In the genomic region with DNA sequence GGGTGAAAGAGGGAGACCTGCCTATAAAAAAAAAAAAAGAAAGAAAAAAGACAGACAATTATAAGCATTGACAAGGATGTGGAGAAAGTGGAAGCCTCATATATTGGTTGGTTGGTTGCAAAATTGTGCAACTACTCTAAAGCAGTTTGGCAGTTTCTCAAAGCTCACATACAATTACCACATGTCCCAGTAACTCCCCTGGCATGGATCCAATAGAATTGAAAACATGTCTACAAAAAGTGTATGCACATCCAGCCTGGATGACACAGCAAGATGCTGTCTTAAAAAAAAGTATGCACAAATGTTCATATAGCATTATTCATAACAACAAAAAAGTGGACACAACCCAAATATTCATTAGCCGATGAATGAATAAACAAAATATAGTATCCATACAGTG, we compare ENCODE assay signal across 14 cellular contexts. TPM values are rescaled to one million over a fixed set of nuclear protein-coding genes. Genes with fewer than 3 reads are reported as not detected.
DNase-seq lines count a peak whose midpoint lies in the region; ATAC-seq and TF ChIP-seq lines count a peak whose summit lies in the region.
"Had no signal": no experiment of that assay in that cellular context is flagged by ENCODE, and none has a peak within 500 bp of the region (broad histone marks: within the 10 kb centered on the region; RNA-seq: fewer than 3 reads in every experiment).

No MANE protein-coding gene starts in this region.

- in situ Hi-C loops in astrocyte of the cerebellum (cut with HindIII; ENCODE audit: low sequenced_read_pairs), result no loop called here

- H3K27ac Mint-ChIP-seq in CD14-positive monocyte, result peak overlapping the region in 5 of 7 donors; percentile 46 to 84 (median 76)

- H3K36me3 Mint-ChIP-seq in CD14-positive monocyte, result peaks cover 2 to 3% of the 10 kb centered on the region in 2 donors

- peaks cover 0 to 12% (median 3%) of the 10 kb centered on the region in 7 donors for H3K9me3 Mint-ChIP-seq in CD14-positive monocyte

- H3K4me3 ChIP-seq in astrocyte of the cerebellum (ENCODE audit: low read depth, low read length), result no peak overlapping the region
- H3K4me3 ChIP-seq in liver (ENCODE audit: low read depth in 1 of 3, low read length in 3 of 3), result no peak overlapping the region
- H3K4me3 ChIP-seq: PC-9, skin epidermis had no signal

- TF ChIP-seq RAD21 in liver (IDR thresholded peaks at IDR 0.05), result peak in 1 of 2 donors; percentile 22

- no peaks in the 10 kb centered on the region for H3K27me3 Mint-ChIP-seq in CD14-positive monocyte (ENCODE audit: low read depth in 3 of 3)

- no peaks in the 10 kb centered on the region for H3K36me3 ChIP-seq in liver (ENCODE audit: control insufficient read depth in 4 of 4, insufficient read depth in 3 of 4, low read depth in 1 of 4, low read length in 3 of 4)

- no peaks in the 10 kb centered on the region for H3K27me3 ChIP-seq in liver (ENCODE audit: control insufficient read depth in 4 of 4, insufficient read depth in 4 of 4, low read length in 3 of 4)

- intact Hi-C loops in CD14-positive monocyte (cut with micrococcal nuclease), result no loop called here

- no peaks in the 10 kb centered on the region for H3K9me3 ChIP-seq in liver (ENCODE audit: control insufficient read depth in 4 of 4, low read length in 3 of 4)

- no peak for ATAC-seq in GM21526 (IDR thresholded peaks at IDR 0.05; ENCODE audit: low FRiP score, unreplicated experiment)
- ATAC-seq: activated T-cell treated with anti-CD3 and anti-CD28 coated beads, Interleukin-2, amount 50 U/mL, for 4 hours had no signal

- TF ChIP-seq CTCF in CD14-positive monocyte (IDR thresholded peaks at IDR 0.05) (no peak), astrocyte of the cerebellum (IDR thresholded peaks at IDR 0.05; ENCODE audit: low read depth, low read length, missing control alignments) (no peak), liver (IDR thresholded peaks at IDR 0.05; ENCODE audit: low read depth, low read length, missing input control) (no peak)

- H3K27ac ChIP-seq in liver (ENCODE audit: low read depth in 1 of 2, low read length in 2 of 2), result peak overlapping the region in 1 of 2 donors; percentile 11
- H3K27ac ChIP-seq: PC-9 had no signal

- H3K9ac ChIP-seq in liver (ENCODE audit: low read depth in 1 of 2, low read length in 2 of 2), result no peak overlapping the region

- peaks cover 26% of the 10 kb centered on the region for H3K4me1 Mint-ChIP-seq in CD14-positive monocyte

- 90% methylated on average over 1 of the region's 1 CpG for WGBS in liver

- no peak for DNase-seq in CD14-positive monocyte (ENCODE audit: low spot score)
- DNase-seq in Kasumi-1 (lab: John Stamatoyannopoulos, UW), result peak; percentile 61 to 68
- DNase-seq in astrocyte of the cerebellum (ENCODE audit: low read depth), result peak; percentile 9
- DNase-seq in NCI-H1092 (lab: John Stamatoyannopoulos, UW), result no peak
- no peak for DNase-seq in activated T-cell treated with anti-CD3 and anti-CD28 coated beads for 4 hours
- DNase-seq in NCI-H2081 (lab: John Stamatoyannopoulos, UW), result no peak
- DNase-seq: activated T-cell treated with anti-CD3 and anti-CD28 coated beads, Interleukin-2, amount 50 U/mL, for 4 hours; central memory CD4-positive, alpha-beta T cell; GOT3; MM.1S; PC-9 had no signal

- H3K4me3 Mint-ChIP-seq in CD14-positive monocyte, result peak overlapping the region in 1 of 2 donors; percentile 80
- H3K4me3 Mint-ChIP-seq: activated T-cell treated with anti-CD3 and anti-CD28 coated beads, Interleukin-2, amount 50 U/mL, for 4 hours had no signal

- H3K4me1 ChIP-seq in liver (ENCODE audit: control insufficient read depth in 4 of 4, insufficient read depth in 4 of 4, low read length in 3 of 4), result peaks cover 8 to 18% (median 12%) of the 10 kb centered on the region in 4 donors

TF ChIP-seq in liver, 16 proteins besides CTCF, POLR2A, EP300 and RAD21:
- TF ChIP-seq, protein P1, sequence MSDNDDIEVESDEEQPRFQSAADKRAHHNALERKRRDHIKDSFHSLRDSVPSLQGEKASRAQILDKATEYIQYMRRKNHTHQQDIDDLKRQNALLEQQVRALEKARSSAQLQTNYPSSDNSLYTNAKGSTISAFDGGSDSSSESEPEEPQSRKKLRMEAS (IDR thresholded peaks at IDR 0.05), result peak; percentile 44
- TF ChIP-seq EGR1 (IDR thresholded peaks at IDR 0.05; ENCODE audit: low read depth in 2 of 2) (no peak), RXRA (IDR thresholded peaks at IDR 0.05) (peak in 1 of 2 donors; percentile 63), YY1 (IDR thresholded peaks at IDR 0.05) (peak; percentile 75), TAF1 (conservative IDR thresholded peaks at IDR 0.05) (no peak), JUND (IDR thresholded peaks at IDR 0.05) (no peak), GABPA (IDR thresholded peaks at IDR 0.05 in 1 of 2, conservative IDR thresholded peaks at IDR 0.05 in 1 of 2) (no peak), FOXA2 (IDR thresholded peaks at IDR 0.05) (peak; percentile 44), HNF4A (conservative IDR thresholded peaks at IDR 0.05) (peak in 1 of 2 donors; percentile 46), FOXA1 (IDR thresholded peaks at IDR 0.05) (no peak), SP1 (IDR thresholded peaks at IDR 0.05) (peak; percentile 19), HNF4G (IDR thresholded peaks at IDR 0.05) (no peak), NR2F2 (IDR thresholded peaks at IDR 0.05) (no peak)
- TF ChIP-seq, protein P2, sequence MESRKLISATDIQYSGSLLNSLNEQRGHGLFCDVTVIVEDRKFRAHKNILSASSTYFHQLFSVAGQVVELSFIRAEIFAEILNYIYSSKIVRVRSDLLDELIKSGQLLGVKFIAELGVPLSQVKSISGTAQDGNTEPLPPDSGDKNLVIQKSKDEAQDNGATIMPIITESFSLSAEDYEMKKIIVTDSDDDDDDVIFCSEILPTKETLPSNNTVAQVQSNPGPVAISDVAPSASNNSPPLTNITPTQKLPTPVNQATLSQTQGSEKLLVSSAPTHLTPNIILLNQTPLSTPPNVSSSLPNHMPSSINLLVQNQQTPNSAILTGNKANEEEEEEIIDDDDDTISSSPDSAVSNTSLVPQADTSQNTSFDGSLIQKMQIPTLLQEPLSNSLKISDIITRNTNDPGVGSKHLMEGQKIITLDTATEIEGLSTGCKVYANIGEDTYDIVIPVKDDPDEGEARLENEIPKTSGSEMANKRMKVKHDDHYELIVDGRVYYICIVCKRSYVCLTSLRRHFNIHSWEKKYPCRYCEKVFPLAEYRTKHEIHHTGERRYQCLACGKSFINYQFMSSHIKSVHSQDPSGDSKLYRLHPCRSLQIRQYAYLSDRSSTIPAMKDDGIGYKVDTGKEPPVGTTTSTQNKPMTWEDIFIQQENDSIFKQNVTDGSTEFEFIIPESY (IDR thresholded peaks at IDR 0.05), result peak; percentile 43
- TF ChIP-seq, protein P3, sequence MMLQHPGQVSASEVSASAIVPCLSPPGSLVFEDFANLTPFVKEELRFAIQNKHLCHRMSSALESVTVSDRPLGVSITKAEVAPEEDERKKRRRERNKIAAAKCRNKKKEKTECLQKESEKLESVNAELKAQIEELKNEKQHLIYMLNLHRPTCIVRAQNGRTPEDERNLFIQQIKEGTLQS (IDR thresholded peaks at IDR 0.05), result no peak
- TF ChIP-seq, protein P4, sequence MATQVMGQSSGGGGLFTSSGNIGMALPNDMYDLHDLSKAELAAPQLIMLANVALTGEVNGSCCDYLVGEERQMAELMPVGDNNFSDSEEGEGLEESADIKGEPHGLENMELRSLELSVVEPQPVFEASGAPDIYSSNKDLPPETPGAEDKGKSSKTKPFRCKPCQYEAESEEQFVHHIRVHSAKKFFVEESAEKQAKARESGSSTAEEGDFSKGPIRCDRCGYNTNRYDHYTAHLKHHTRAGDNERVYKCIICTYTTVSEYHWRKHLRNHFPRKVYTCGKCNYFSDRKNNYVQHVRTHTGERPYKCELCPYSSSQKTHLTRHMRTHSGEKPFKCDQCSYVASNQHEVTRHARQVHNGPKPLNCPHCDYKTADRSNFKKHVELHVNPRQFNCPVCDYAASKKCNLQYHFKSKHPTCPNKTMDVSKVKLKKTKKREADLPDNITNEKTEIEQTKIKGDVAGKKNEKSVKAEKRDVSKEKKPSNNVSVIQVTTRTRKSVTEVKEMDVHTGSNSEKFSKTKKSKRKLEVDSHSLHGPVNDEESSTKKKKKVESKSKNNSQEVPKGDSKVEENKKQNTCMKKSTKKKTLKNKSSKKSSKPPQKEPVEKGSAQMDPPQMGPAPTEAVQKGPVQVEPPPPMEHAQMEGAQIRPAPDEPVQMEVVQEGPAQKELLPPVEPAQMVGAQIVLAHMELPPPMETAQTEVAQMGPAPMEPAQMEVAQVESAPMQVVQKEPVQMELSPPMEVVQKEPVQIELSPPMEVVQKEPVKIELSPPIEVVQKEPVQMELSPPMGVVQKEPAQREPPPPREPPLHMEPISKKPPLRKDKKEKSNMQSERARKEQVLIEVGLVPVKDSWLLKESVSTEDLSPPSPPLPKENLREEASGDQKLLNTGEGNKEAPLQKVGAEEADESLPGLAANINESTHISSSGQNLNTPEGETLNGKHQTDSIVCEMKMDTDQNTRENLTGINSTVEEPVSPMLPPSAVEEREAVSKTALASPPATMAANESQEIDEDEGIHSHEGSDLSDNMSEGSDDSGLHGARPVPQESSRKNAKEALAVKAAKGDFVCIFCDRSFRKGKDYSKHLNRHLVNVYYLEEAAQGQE (IDR thresholded peaks at IDR 0.05), result no peak

RNA-seq across cellular contexts. Expression of a gene that starts 19.5 kb away (rescaled TPM):
- polyA plus RNA-seq in CD14-positive monocyte (1 to 10 TPM; 3.5 to 7.2 TPM), liver (1 to 10 TPM; 4.5 TPM)
- total RNA-seq in liver, result 1 to 10 TPM; 7.1 to 9.7 TPM

Comparison
In these comparisons a context has a peak if more than half of its experiments do, and no peak if none do; other contexts are left out.
1. DNase-seq: peak in Kasumi-1 (2 of 2) and astrocyte of the cerebellum (single experiment); none in CD14-positive monocyte (single experiment), NCI-H1092 (single experiment), activated T-cell treated with anti-CD3 and anti-CD28 coated beads for 4 hours (single experiment) and NCI-H2081 (0 of 2).